ENCODE assay signal across 8 cellular contexts in the genomic region with DNA sequence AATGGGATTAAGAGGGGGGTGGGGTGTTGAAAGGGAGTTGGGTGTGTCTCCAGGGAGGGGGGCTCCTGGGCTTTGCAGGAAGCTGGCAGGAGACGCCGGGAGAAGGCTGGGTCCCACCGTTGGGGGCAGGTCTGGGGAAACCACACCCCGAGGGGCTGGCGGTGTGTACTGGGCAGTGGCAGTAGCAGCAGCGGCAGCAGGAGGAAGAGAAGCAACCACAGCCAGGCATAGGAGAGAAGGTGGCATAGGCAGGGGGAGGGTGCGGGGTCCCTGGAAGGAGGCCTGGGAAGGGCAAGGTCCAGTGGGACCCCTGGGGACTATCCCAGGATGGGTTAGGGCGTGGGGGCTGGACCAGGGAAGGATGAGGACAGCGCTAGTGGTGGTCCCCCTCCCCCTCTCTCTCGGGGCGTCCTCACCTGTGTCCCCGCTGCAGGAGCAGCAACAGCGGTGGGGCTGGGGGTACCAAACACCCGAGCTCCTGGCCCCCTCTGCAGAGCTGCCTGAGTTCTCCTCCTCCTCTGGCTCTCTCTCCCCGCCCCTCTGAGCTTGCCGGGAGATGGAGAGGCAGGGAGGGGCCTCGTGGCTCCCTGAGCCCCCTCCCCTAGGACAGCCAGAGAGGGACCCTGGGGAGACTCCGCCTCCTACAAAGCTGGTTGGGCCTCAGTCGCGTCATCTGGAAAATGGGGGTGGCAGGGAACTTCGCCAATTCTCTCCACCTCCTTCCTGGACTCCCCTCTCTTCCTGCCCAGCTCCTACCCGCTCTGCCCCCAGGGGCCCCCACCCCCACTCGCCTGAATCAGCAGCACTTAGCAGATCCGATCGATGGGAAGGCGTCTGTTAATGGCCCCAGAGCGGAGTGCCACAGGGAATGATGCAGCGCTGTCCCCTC. TPM values are rescaled to one million over a fixed set of nuclear protein-coding genes. Genes with fewer than 3 reads are reported as not detected.
DNase-seq lines count a peak whose midpoint lies in the region; ATAC-seq and TF ChIP-seq lines count a peak whose summit lies in the region.

A gene (minus strand): TSS at position 520 of the 889 bp plus-strand sequence. CDS start 1,573 bp downstream, outside the sequence.

- peak within 1 kb of the TSS; percentile 56 for H3K27ac Mint-ChIP-seq in central memory CD8-positive, alpha-beta T cell (ENCODE audit: low read depth)
- H3K27ac Mint-ChIP-seq in stimulated activated naive B cell treated with anti-CD40 and anti-IgM and Interleukin-4, amounts not matched to agents 10 μg/mL and 1 μg/mL and 100 μg/mL, for 72 hours, result peak within 1 kb of the TSS; percentile 10

- DNase-seq in COR-L47 (lab: John Stamatoyannopoulos, UW) (peak; percentile 65), NCI-H1105 treated with DMSO at 0.1 percent for 48 hours (lab: John Stamatoyannopoulos, UW) (peak; percentile 51), kidney epithelial cell (ENCODE audit: low read depth) (no peak), RKO (ENCODE audit: low spot score) (no peak)
- no peak for DNase-seq in central memory CD8-positive, alpha-beta T cell (ENCODE audit: low spot score in 2 of 2)
- DNase-seq in stimulated activated naive B cell treated with anti-CD40 and anti-IgM and Interleukin-4, amounts not matched to agents 10 μg/mL and 1 μg/mL and 100 μg/mL, for 72 hours, result no peak

- peak within 1 kb of the TSS; percentile 37 for H3K4me3 ChIP-seq in kidney epithelial cell (ENCODE audit: low read depth, low read length)

- no peaks in the 10 kb centered on the region for H3K36me3 ChIP-seq in kidney epithelial cell (ENCODE audit: control insufficient read depth, insufficient read depth, low read length)

- peak within 1 kb of the TSS; percentile 61 for H3K4me3 Mint-ChIP-seq in central memory CD8-positive, alpha-beta T cell
- H3K4me3 Mint-ChIP-seq in stimulated activated naive B cell treated with anti-CD40 and anti-IgM and Interleukin-4, amounts not matched to agents 10 μg/mL and 1 μg/mL and 100 μg/mL, for 72 hours, result peak within 1 kb of the TSS; percentile 13 to 61

- no peak for ATAC-seq in central memory CD8-positive, alpha-beta T cell (replicated peaks; ENCODE audit: extremely low read depth, poor library complexity, severe bottlenecking)
- peak; percentile 28 to 33 for ATAC-seq in stimulated activated naive B cell treated with anti-CD40 and anti-IgM and Interleukin-4, amounts not matched to agents 10 μg/mL and 1 μg/mL and 100 μg/mL, for 72 hours (replicated peaks)
- ATAC-seq in GM21717 (IDR thresholded peaks at IDR 0.05; ENCODE audit: unreplicated experiment) (no peak), GM19328 (IDR thresholded peaks at IDR 0.05; ENCODE audit: unreplicated experiment) (no peak)

- peaks cover 10% of the 10 kb centered on the region for H3K4me1 Mint-ChIP-seq in central memory CD8-positive, alpha-beta T cell
- peaks cover 6 to 30% of the 10 kb centered on the region in 2 donors for H3K4me1 Mint-ChIP-seq in stimulated activated naive B cell treated with anti-CD40 and anti-IgM and Interleukin-4, amounts not matched to agents 10 μg/mL and 1 μg/mL and 100 μg/mL, for 72 hours

- no peak for TF ChIP-seq CTCF in kidney epithelial cell (IDR thresholded peaks at IDR 0.05; ENCODE audit: insufficient read depth, low read length, poor library complexity, severe bottlenecking)

- H3K36me3 Mint-ChIP-seq in central memory CD8-positive, alpha-beta T cell (ENCODE audit: insufficient read depth), result peaks cover 15% of the 10 kb centered on the region
- H3K36me3 Mint-ChIP-seq in stimulated activated naive B cell treated with anti-CD40 and anti-IgM and Interleukin-4, amounts not matched to agents 10 μg/mL and 1 μg/mL and 100 μg/mL, for 72 hours, result peaks cover 17 to 21% of the 10 kb centered on the region in 2 donors

- no peaks in the 10 kb centered on the region for H3K27me3 ChIP-seq in kidney epithelial cell (ENCODE audit: control insufficient read depth, insufficient read depth, low read length)

- H3K9me3 Mint-ChIP-seq in central memory CD8-positive, alpha-beta T cell, result no peaks in the 10 kb centered on the region
- no peaks in the 10 kb centered on the region for H3K9me3 Mint-ChIP-seq in stimulated activated naive B cell treated with anti-CD40 and anti-IgM and Interleukin-4, amounts not matched to agents 10 μg/mL and 1 μg/mL and 100 μg/mL, for 72 hours

- H3K27me3 Mint-ChIP-seq in central memory CD8-positive, alpha-beta T cell, result no peaks in the 10 kb centered on the region
- peaks cover 0 to 7% of the 10 kb centered on the region in 2 donors for H3K27me3 Mint-ChIP-seq in stimulated activated naive B cell treated with anti-CD40 and anti-IgM and Interleukin-4, amounts not matched to agents 10 μg/mL and 1 μg/mL and 100 μg/mL, for 72 hours

RNA-seq across cellular contexts. Expression of the gene that starts here (rescaled TPM):
- 0.67 and 1.6 TPM in 2 replicates for total RNA-seq in kidney epithelial cell

Comparison
In these comparisons a context has a peak if more than half of its experiments do, and no peak if none do; other contexts are left out.
1. DNase-seq: peak in COR-L47 (single experiment) and NCI-H1105 treated with DMSO at 0.1 percent for 48 hours (single experiment); none in central memory CD8-positive, alpha-beta T cell (0 of 2), kidney epithelial cell (single experiment), stimulated activated naive B cell treated with anti-CD40 and anti-IgM and Interleukin-4, amounts not matched to agents 10 μg/mL and 1 μg/mL and 100 μg/mL, for 72 hours (single experiment) and RKO (single experiment).
2. ATAC-seq: peak in stimulated activated naive B cell treated with anti-CD40 and anti-IgM and Interleukin-4, amounts not matched to agents 10 μg/mL and 1 μg/mL and 100 μg/mL, for 72 hours (2 of 2); none in central memory CD8-positive, alpha-beta T cell (single experiment), GM21717 (single experiment) and GM19328 (single experiment).